ENCODE assay signal across 8 cellular contexts in the genomic region with DNA sequence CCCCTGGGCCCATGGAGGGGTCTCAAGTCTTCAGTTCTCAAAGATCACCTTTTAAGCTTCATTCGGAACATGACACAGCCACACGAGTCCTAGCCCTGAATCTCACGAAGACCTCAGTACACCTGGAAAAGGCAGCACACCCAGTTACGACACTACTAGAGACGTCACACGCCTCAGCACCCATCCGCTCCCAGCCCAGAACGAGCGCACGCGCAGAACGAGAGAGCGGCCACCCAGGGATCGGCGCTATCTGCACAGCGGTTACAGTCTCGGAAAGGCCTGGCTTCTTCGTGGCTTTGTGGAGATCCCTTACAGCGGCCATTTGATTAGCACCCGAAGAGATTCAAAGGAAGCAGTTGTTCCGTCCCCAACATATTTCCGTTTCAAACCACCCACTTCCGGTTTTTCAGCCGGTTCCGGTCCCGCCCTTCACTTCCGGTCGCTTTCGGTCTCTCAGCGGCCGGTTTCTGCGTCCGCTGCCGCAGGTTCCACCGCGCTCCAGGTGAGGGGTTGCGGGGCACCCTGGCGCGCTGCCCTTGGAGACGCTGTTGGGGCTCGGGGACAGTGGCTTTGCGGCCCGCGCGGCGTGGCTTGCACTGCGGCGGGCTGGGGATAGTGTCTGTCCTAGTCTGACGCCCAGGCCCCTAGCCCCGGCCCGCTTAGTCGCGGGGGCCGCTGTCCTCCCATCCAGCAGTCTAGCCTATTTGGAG. TPM values are rescaled to one million over a fixed set of nuclear protein-coding genes. Genes with fewer than 3 reads are reported as not detected.
DNase-seq lines count a peak whose midpoint lies in the region; ATAC-seq and TF ChIP-seq lines count a peak whose summit lies in the region.

Gene UBLCP1, plus strand, starts transcription at position 432 of the 710 bp plus-strand sequence. CDS start 5,626 bp downstream, outside the sequence.

- 0 out of 2 replicates have a peak, but pooled peaks cover 11% of the 10 kb centered on the region for H3K9me3 ChIP-seq in HUES6 (ENCODE audit: control insufficient read depth, insufficient read depth, low read depth, low read length)
- peaks cover 4% of the 10 kb centered on the region; the same call in 1 of the 2 replicates for H3K9me3 ChIP-seq in OCI-LY1 (ENCODE audit: low read length)

- H3K4me1 ChIP-seq in HUES6 (ENCODE audit: control insufficient read depth, insufficient read depth, low read length) (peaks cover 8% of the 10 kb centered on the region; the same call in 1 of the 2 replicates), OCI-LY1 (ENCODE audit: insufficient read depth, low read length, severe bottlenecking) (peaks cover 19% of the 10 kb centered on the region)

- H3K9ac ChIP-seq in HUES6 (ENCODE audit: low read length) (peak within 1 kb of the TSS; percentile 82), OCI-LY1 (ENCODE audit: low read length) (peak within 1 kb of the TSS; percentile 82)

- H3K4me3 Mint-ChIP-seq in Calu3 (ENCODE audit: low read depth, unreplicated experiment) (peak within 1 kb of the TSS; percentile 84), endothelial cell (ENCODE audit: unreplicated experiment) (peak within 1 kb of the TSS; percentile 97), mesothelial cell of epicardium (peak within 1 kb of the TSS; percentile 95)

- peaks cover 4% of the 10 kb centered on the region; the same call in 1 of the 2 replicates for H3K79me2 ChIP-seq in OCI-LY1 (ENCODE audit: insufficient read depth, low read length)

- peak within 1 kb of the TSS; percentile 79 for H3K4me2 ChIP-seq in OCI-LY1 (ENCODE audit: low read length)

- peaks cover 24% of the 10 kb centered on the region for H3K36me3 Mint-ChIP-seq in Calu3 (ENCODE audit: insufficient read depth, unreplicated experiment)
- H3K36me3 Mint-ChIP-seq in endothelial cell (ENCODE audit: low read depth, unreplicated experiment) = peaks cover 18% of the 10 kb centered on the region
- H3K36me3 Mint-ChIP-seq in mesothelial cell of epicardium = peaks cover 6% of the 10 kb centered on the region

- ATAC-seq in GM21447 (IDR thresholded peaks at IDR 0.05; ENCODE audit: unreplicated experiment) = peak; percentile 91

- H3K27me3 ChIP-seq in HUES6 (ENCODE audit: control insufficient read depth, insufficient read depth, low read length) (peaks cover 11% of the 10 kb centered on the region; the same call in 1 of the 2 replicates), OCI-LY1 (ENCODE audit: insufficient read depth, low read length) (no peaks in the 10 kb centered on the region; the same call in 1 of the 2 replicates)

- BruUV-seq in Calu3 (replicated peaks; lab: Mats Ljungman, UMichigan) = TSS peak; percentile 96

- no peaks in the 10 kb centered on the region for H3K27me3 Mint-ChIP-seq in Calu3 (ENCODE audit: unreplicated experiment)
- peaks cover 7% of the 10 kb centered on the region for H3K27me3 Mint-ChIP-seq in endothelial cell (ENCODE audit: unreplicated experiment)
- H3K27me3 Mint-ChIP-seq in mesothelial cell of epicardium (ENCODE audit: low read depth) = peaks cover 26% of the 10 kb centered on the region

- H3K9me3 Mint-ChIP-seq in Calu3 (ENCODE audit: low read depth, unreplicated experiment) = peaks cover 2% of the 10 kb centered on the region
- H3K9me3 Mint-ChIP-seq in endothelial cell (ENCODE audit: unreplicated experiment) = no peaks in the 10 kb centered on the region
- peaks cover 7% of the 10 kb centered on the region for H3K9me3 Mint-ChIP-seq in mesothelial cell of epicardium

- no peak within 1 kb of the TSS; the same call in 1 of the 2 replicates for H2AFZ ChIP-seq in OCI-LY1 (ENCODE audit: low read length)

- no peak for TF ChIP-seq CTCF in Calu3 (IDR thresholded peaks at IDR 0.05; ENCODE audit: unreplicated experiment)
- TF ChIP-seq CTCF in OCI-LY1 (IDR thresholded peaks at IDR 0.05; ENCODE audit: low read length) = no peak
- no peak for TF ChIP-seq CTCF in endothelial cell (IDR thresholded peaks at IDR 0.05; ENCODE audit: unreplicated experiment)
- no peak for TF ChIP-seq CTCF in mesothelial cell of epicardium (IDR thresholded peaks at IDR 0.05; ENCODE audit: unreplicated experiment)

- peak; percentile 84 for DNase-seq in Calu3
- DNase-seq in activated CD8-positive, alpha-beta memory T cell treated with anti-CD3 and anti-CD28 coated beads, Interleukin-2, amount 50 U/mL, for 4 hours = peak; percentile 73
- peak; percentile 68 for DNase-seq in endothelial cell (ENCODE audit: low spot score)
- peak; percentile 47 to 77 for DNase-seq in mesothelial cell of epicardium (ENCODE audit: low spot score in 2 of 2, unreplicated experiment in 2 of 2)
- DNase-seq in stimulated activated CD8-positive, alpha-beta memory T cell treated with anti-CD3 and anti-CD28 coated beads, Interleukin-15, amount 100 ng/mL, for 48 hours (ENCODE audit: low read depth in 2 of 2) = peak; percentile 66 to 74

- H3K27ac ChIP-seq in HUES6 (ENCODE audit: low read depth, low read length) = peak within 1 kb of the TSS; percentile 29
- peak within 1 kb of the TSS; percentile 86 for H3K27ac ChIP-seq in OCI-LY1 (ENCODE audit: low read depth, low read length, poor library complexity, severe bottlenecking)

- H3F3A ChIP-seq in OCI-LY1 (ENCODE audit: insufficient read depth, low read length) = no peaks in the 10 kb centered on the region

- peak within 1 kb of the TSS; percentile 77 for H3K4me3 ChIP-seq in HUES6 (ENCODE audit: low read depth, low read length)
- H3K4me3 ChIP-seq in OCI-LY1 (ENCODE audit: low read depth, low read length, poor library complexity, severe bottlenecking) = peak within 1 kb of the TSS; percentile 87

- no peaks in the 10 kb centered on the region for H4K20me1 ChIP-seq in OCI-LY1 (ENCODE audit: insufficient read depth, low read length)

- intact Hi-C loops in Calu3 (cut with micrococcal nuclease; ENCODE audit: unreplicated experiment) = loop anchor here (1.0 to 5.0 kb wide), 3 partner anchors 56 to 106 kb away; no protein-coding TSS in a partner anchor

- CTCF ChIA-PET in Calu3 (lab: Charles Lee) = interaction anchor here (1.1 to 1.2 kb wide), 2 partner anchors 106 to 670 kb away, joined by 3 to 5 read pairs; no protein-coding TSS in a partner anchor

- H3K27ac Mint-ChIP-seq in Calu3 (ENCODE audit: unreplicated experiment) = peak within 1 kb of the TSS; percentile 92
- H3K27ac Mint-ChIP-seq in endothelial cell (ENCODE audit: unreplicated experiment) = peak within 1 kb of the TSS; percentile 99
- peak within 1 kb of the TSS; percentile 100 for H3K27ac Mint-ChIP-seq in mesothelial cell of epicardium

- H3K4me1 Mint-ChIP-seq in Calu3 (ENCODE audit: low read depth, unreplicated experiment) (peaks cover 9% of the 10 kb centered on the region), endothelial cell (ENCODE audit: unreplicated experiment) (peaks cover 12% of the 10 kb centered on the region), mesothelial cell of epicardium (peaks cover 17% of the 10 kb centered on the region)

- no peaks in the 10 kb centered on the region for H3K36me3 ChIP-seq in HUES6 (ENCODE audit: control insufficient read depth, insufficient read depth, low read length)
- peaks cover 16% of the 10 kb centered on the region for H3K36me3 ChIP-seq in OCI-LY1 (ENCODE audit: insufficient read depth, low read length)

- no peaks in the 10 kb centered on the region for H3K9me2 ChIP-seq in OCI-LY1 (ENCODE audit: low read depth, low read length)

RNA-seq across cellular contexts. Expression of gene UBLCP1, which starts in this region (rescaled TPM):
- 35.8 and 39.5 TPM in 2 replicates for total RNA-seq in Calu3 (2022)
- 24.5 TPM for total RNA-seq in endothelial cell (ENCODE audit: unreplicated experiment)
- total RNA-seq in mesothelial cell of epicardium = 27.8 to 29.2 TPM (median 28.3 TPM) in 3 replicates

Comparison
In these comparisons a context has a peak if more than half of its experiments do, and no peak if none do; other contexts are left out.
1. Peak in every context shown above with its lines: DNase-seq, ATAC-seq, H3K4me3 ChIP-seq and H3K27ac ChIP-seq.